In genomic region chr21:43921602-43921978, GRCh38 we compare ENCODE assay signal across 9 cellular contexts. TPM values are rescaled to one million over a fixed set of nuclear protein-coding genes. Genes with fewer than 3 reads are reported as not detected.
A peak's percentile ranks its signal among the peaks of the same experiment; 100 is the strongest.
DNase-seq lines count a peak whose midpoint lies in the region; ATAC-seq and TF ChIP-seq lines count a peak whose summit lies in the region.
"Had no signal": no experiment of that assay in that cellular context is flagged by ENCODE, and none has a peak within 500 bp of the region (broad histone marks: within the 10 kb centered on the region; RNA-seq: fewer than 3 reads in every experiment).

No MANE protein-coding gene starts in this region.

- BruUV-seq in MCF 10A (replicated peaks; lab: Mats Ljungman, UMichigan) (no TSS peak), mammary epithelial cell (replicated peaks; lab: Mats Ljungman, UMichigan) (no TSS peak)

- no peak overlapping the region for H2AFZ ChIP-seq in mammary epithelial cell (ENCODE audit: low read depth, low read length)

- H3K4me3 ChIP-seq in mammary epithelial cell (replicated peaks in 1 of 3; ENCODE audit: insufficient read depth in 1 of 3, low read depth in 2 of 3, low read length in 3 of 3) (no peak overlapping the region), endocrine pancreas (ENCODE audit: control insufficient read depth, insufficient read depth, low read length) (no peak overlapping the region)
- H3K4me3 ChIP-seq: gastrocnemius medialis had no signal

- intact Hi-C loops in MCF 10A (cut with micrococcal nuclease) (no loop called here), mammary epithelial cell (cut with micrococcal nuclease) (no loop called here), cardiac septum (cut with DNase I) (loop anchor here (5.0 kb wide), 1 partner anchor 54 kb away; the partner anchor contains the start of gene AGPAT3), left cardiac atrium (cut with DNase I) (loop anchor here in 1 of 2 donors (5.0 kb wide), 1 partner anchor 54 kb away; the partner anchor contains the start of gene AGPAT3)

- H3K36me3 ChIP-seq in mammary epithelial cell (ENCODE audit: insufficient read depth, low read length) (no peaks in the 10 kb centered on the region), endocrine pancreas (ENCODE audit: control insufficient read depth, insufficient read depth, low read length) (no peaks in the 10 kb centered on the region)
- H3K36me3 ChIP-seq: gastrocnemius medialis had no signal

- ATAC-seq in stimulated activated naive CD8-positive, alpha-beta T cell treated with anti-CD3 and anti-CD28 coated beads, Interleukin-15, amount 100 ng/mL, for 72 hours, result peak; percentile 38
- ATAC-seq in left cardiac atrium, result no peak
- ATAC-seq: gastrocnemius medialis had no signal

- no peaks in the 10 kb centered on the region for H3K9me3 Mint-ChIP-seq in MCF 10A (ENCODE audit: unreplicated experiment)
- peaks cover 0 to 5% of the 10 kb centered on the region in 2 donors for H3K9me3 Mint-ChIP-seq in stimulated activated naive CD8-positive, alpha-beta T cell treated with anti-CD3 and anti-CD28 coated beads, Interleukin-15, amount 100 ng/mL, for 72 hours

- H3K27me3 ChIP-seq in mammary epithelial cell (ENCODE audit: insufficient read depth, low read length) (no peaks in the 10 kb centered on the region), endocrine pancreas (ENCODE audit: control insufficient read depth, insufficient read depth, low read length) (no peaks in the 10 kb centered on the region)
- H3K27me3 ChIP-seq: gastrocnemius medialis had no signal

- TF ChIP-seq CTCF in MCF 10A (IDR thresholded peaks at IDR 0.05; ENCODE audit: unreplicated experiment) (no peak), mammary epithelial cell (conservative IDR thresholded peaks at IDR 0.05 in 1 of 2, IDR thresholded peaks at IDR 0.05 in 1 of 2; ENCODE audit: extremely low read depth in 1 of 2, insufficient read depth in 1 of 2, low read depth in 1 of 2, low read length in 2 of 2) (no peak)

- H4K20me1 ChIP-seq in mammary epithelial cell (ENCODE audit: insufficient read depth, low read length), result no peaks in the 10 kb centered on the region

- H3K79me2 ChIP-seq in mammary epithelial cell (ENCODE audit: insufficient read depth, low read length), result peaks cover 6% of the 10 kb centered on the region

- dilution Hi-C loops in mammary epithelial cell (cut with HindIII; ENCODE audit: low sequenced_read_pairs), result no loop called here

- no peak overlapping the region for H3K4me2 ChIP-seq in mammary epithelial cell (ENCODE audit: insufficient read depth, low read depth, low read length)

- no peaks in the 10 kb centered on the region for H3K27me3 Mint-ChIP-seq in MCF 10A (ENCODE audit: insufficient read depth, unreplicated experiment)
- H3K27me3 Mint-ChIP-seq in stimulated activated naive CD8-positive, alpha-beta T cell treated with anti-CD3 and anti-CD28 coated beads, Interleukin-15, amount 100 ng/mL, for 72 hours, result no peaks in the 10 kb centered on the region

- H3K27ac ChIP-seq in mammary epithelial cell (ENCODE audit: insufficient read depth, low read depth, low read length), result no peak overlapping the region

- in situ Hi-C loops in mammary epithelial cell (cut with MboI; ENCODE audit: low sequenced_read_pairs in 2 of 2), result no loop called here

- no peak for DNase-seq in MCF 10A (ENCODE audit: unreplicated experiment)
- no peak for DNase-seq in mammary epithelial cell
- DNase-seq in activated CD4-positive, alpha-beta T cell treated with anti-CD3 and anti-CD28 coated beads, Interleukin-2, amount 50 U/mL, for 48 hours, result peak; percentile 12 to 26
- peak; percentile 42 to 46 for DNase-seq in stimulated activated naive CD8-positive, alpha-beta T cell treated with anti-CD3 and anti-CD28 coated beads, Interleukin-15, amount 100 ng/mL, for 72 hours
- DNase-seq in globus pallidus (ENCODE audit: low spot score), result no peak
- DNase-seq in cardiac septum (ENCODE audit: low spot score), result no peak
- DNase-seq in left cardiac atrium, result no peak
- DNase-seq: gastrocnemius medialis had no signal

- POLR2A ChIA-PET in MCF 10A (lab: Yijun Ruan, JAX), result no interaction called here

- H3K9ac ChIP-seq in mammary epithelial cell (ENCODE audit: insufficient read depth, low read length) (no peak overlapping the region), endocrine pancreas (ENCODE audit: control insufficient read depth, insufficient read depth, low read length) (peak overlapping the region; percentile 16)

- H3K4me1 ChIP-seq in mammary epithelial cell (ENCODE audit: insufficient read depth, low read length), result peaks cover 25% of the 10 kb centered on the region
- no peaks in the 10 kb centered on the region for H3K4me1 ChIP-seq in endocrine pancreas (ENCODE audit: control insufficient read depth, insufficient read depth, low read length)

- CTCF ChIA-PET in MCF 10A (lab: Yijun Ruan, JAX) (interaction anchor here (0.7 kb wide), 2 partner anchors 54 to 150 kb away, joined by 3 read pairs; no protein-coding TSS in a partner anchor), mammary epithelial cell (lab: Charles Lee; ENCODE audit: low non-redundant PET) (no interaction called here)

- 93% methylated on average over 10 of the region's 10 CpGs for WGBS in mammary epithelial cell (ENCODE audit: low coverage, missing lambda C conversion rate)

- H3K9me3 ChIP-seq in mammary epithelial cell (replicated peaks; ENCODE audit: insufficient read depth, low read length) (no peaks in the 10 kb centered on the region), endocrine pancreas (ENCODE audit: control insufficient read depth, low read length) (no peaks in the 10 kb centered on the region)
- H3K9me3 ChIP-seq: gastrocnemius medialis had no signal

- H3K4me3 Mint-ChIP-seq in MCF 10A (ENCODE audit: unreplicated experiment), result no peak overlapping the region
- H3K4me3 Mint-ChIP-seq in stimulated activated naive CD8-positive, alpha-beta T cell treated with anti-CD3 and anti-CD28 coated beads, Interleukin-15, amount 100 ng/mL, for 72 hours, result peak overlapping the region; percentile 61 to 67

- H3K27ac Mint-ChIP-seq in MCF 10A (ENCODE audit: low read depth, unreplicated experiment), result peak overlapping the region; percentile 31
- peak overlapping the region; percentile 91 to 94 for H3K27ac Mint-ChIP-seq in stimulated activated naive CD8-positive, alpha-beta T cell treated with anti-CD3 and anti-CD28 coated beads, Interleukin-15, amount 100 ng/mL, for 72 hours

- H3K36me3 Mint-ChIP-seq in MCF 10A (ENCODE audit: insufficient read depth, unreplicated experiment), result peaks cover 39% of the 10 kb centered on the region

- H3K4me1 Mint-ChIP-seq in MCF 10A (ENCODE audit: insufficient read depth, unreplicated experiment), result peaks cover 24% of the 10 kb centered on the region
- peaks cover 90% of the 10 kb centered on the region for H3K4me1 Mint-ChIP-seq in stimulated activated naive CD8-positive, alpha-beta T cell treated with anti-CD3 and anti-CD28 coated beads, Interleukin-15, amount 100 ng/mL, for 72 hours

RNA-seq across cellular contexts. Expression of gene AGPAT3, which starts 56.6 kb away (rescaled TPM):
- 58.3 and 70.6 TPM in 2 replicates for total RNA-seq in MCF 10A (2022)
- 10 to 100 TPM; 32.5 to 35.8 TPM for total RNA-seq in mammary epithelial cell
- 13.1 TPM for polyA plus RNA-seq in mammary epithelial cell
- 49.0 TPM for polyA minus RNA-seq in mammary epithelial cell
- 51.5 TPM for total RNA-seq in cardiac septum
- 10 to 100 TPM; 65.1 to 69.4 TPM for total RNA-seq in left cardiac atrium

Comparison
In these comparisons a context has a peak if more than half of its experiments do, and no peak if none do; other contexts are left out.
1. DNase-seq: peak in activated CD4-positive, alpha-beta T cell treated with anti-CD3 and anti-CD28 coated beads, Interleukin-2, amount 50 U/mL, for 48 hours (2 of 2) and stimulated activated naive CD8-positive, alpha-beta T cell treated with anti-CD3 and anti-CD28 coated beads, Interleukin-15, amount 100 ng/mL, for 72 hours (2 of 2); none in MCF 10A (single experiment), mammary epithelial cell (single experiment), globus pallidus (single experiment), cardiac septum (single experiment) and left cardiac atrium (single experiment).